Comparison of ENCODE assay signal across 20 cellular contexts in genomic region chr14:31487891-31488290, GRCh38. TPM values are rescaled to one million over a fixed set of nuclear protein-coding genes. Genes with fewer than 3 reads are reported as not detected.
DNase-seq lines count a peak whose midpoint lies in the region; ATAC-seq and TF ChIP-seq lines count a peak whose summit lies in the region.
"Had no signal": no experiment of that assay in that cellular context is flagged by ENCODE, and none has a peak within 500 bp of the region (broad histone marks: within the 10 kb centered on the region; RNA-seq: fewer than 3 reads in every experiment).

TSS of gene GPR33 (minus strand) at chr14:31488039. CDS start at chr14:31483965, 4,074 bp downstream.

- H3K4me3 ChIP-seq in OCI-LY7 (ENCODE audit: low read depth, low read length, poor library complexity, severe bottlenecking) (no peak within 1 kb of the TSS), heart right ventricle (no peak within 1 kb of the TSS)
- H3K4me3 ChIP-seq: MG63 had no signal

- CTCF ChIA-PET in OCI-LY7 (lab: Charles Lee; ENCODE audit: unreplicated experiment) = no interaction called here

- H3K9me2 ChIP-seq in OCI-LY7 (ENCODE audit: insufficient read depth, low read length) = no peaks in the 10 kb centered on the region

- 67 to 79% methylated on average over 1 of the region's 1 CpG for WGBS in heart right ventricle, 2 donors

- H3K27ac Mint-ChIP-seq in stimulated activated naive CD8-positive, alpha-beta T cell treated with anti-CD3 and anti-CD28 coated beads, Interleukin-15, amount 100 ng/mL, for 72 hours = peak within 1 kb of the TSS; percentile 12 to 85
- H3K27ac Mint-ChIP-seq in naive B cell = peak within 1 kb of the TSS in 4 of 6 donors; percentile 8 to 68 (median 58)
- H3K27ac Mint-ChIP-seq: HFFc6 had no signal

- no peaks in the 10 kb centered on the region for H4K20me1 ChIP-seq in OCI-LY7 (ENCODE audit: insufficient read depth, low read length)

- H3K36me3 ChIP-seq in OCI-LY7 (ENCODE audit: insufficient read depth, low read length) = no peaks in the 10 kb centered on the region
- H3K36me3 ChIP-seq in heart right ventricle = no peaks in the 10 kb centered on the region
- H3K36me3 ChIP-seq: MG63 had no signal

- H3K36me3 Mint-ChIP-seq in naive B cell = no peaks in the 10 kb centered on the region
- H3K36me3 Mint-ChIP-seq: CD4-positive, CD25-positive, alpha-beta regulatory T cell had no signal

- no peak for ATAC-seq in stimulated activated naive CD8-positive, alpha-beta T cell treated with anti-CD3 and anti-CD28 coated beads, Interleukin-15, amount 100 ng/mL, for 72 hours
- no peak for ATAC-seq in stimulated activated naive CD8-positive, alpha-beta T cell treated with anti-CD3 and anti-CD28 coated beads, Interleukin-15, Interleukin-2, amounts not matched to agents 100 U/mL and 50 U/mL, for 24 hours
- peak; percentile 43 for ATAC-seq in naive B cell (ENCODE audit: low read depth in 2 of 2)
- no peak for ATAC-seq in HG03175 (IDR thresholded peaks at IDR 0.05; ENCODE audit: unreplicated experiment)
- no peak for ATAC-seq in heart right ventricle
- ATAC-seq: HepG2, SK-N-SH treated with all-trans-retinoic acid at 6 μM for 48 hours had no signal

- BruUV-seq in OCI-LY7 (replicated peaks; lab: Mats Ljungman, UMichigan) = no TSS peak

- no peaks in the 10 kb centered on the region for H3K27me3 ChIP-seq in heart right ventricle
- H3K27me3 ChIP-seq: MG63 had no signal

- H2AFZ ChIP-seq in OCI-LY7 (ENCODE audit: low read length) = peak within 1 kb of the TSS; percentile 22; the same call in 1 of the 2 replicates

- no peak within 1 kb of the TSS for H3K4me3 Mint-ChIP-seq in stimulated activated naive CD8-positive, alpha-beta T cell treated with anti-CD3 and anti-CD28 coated beads, Interleukin-15, amount 100 ng/mL, for 72 hours
- peak within 1 kb of the TSS in 5 of 8 donors; percentile 2 to 86 (median 21) for H3K4me3 Mint-ChIP-seq in naive B cell
- H3K4me3 Mint-ChIP-seq: CD4-positive, CD25-positive, alpha-beta regulatory T cell; HFFc6 had no signal

- H3K4me1 ChIP-seq in OCI-LY7 (ENCODE audit: insufficient read depth, low read length, poor library complexity, severe bottlenecking) (peaks cover 44% of the 10 kb centered on the region), heart right ventricle (peaks cover 0 to 23% (median 0%) of the 10 kb centered on the region in 9 donors)

- no peak within 1 kb of the TSS for H3K4me2 ChIP-seq in OCI-LY7 (ENCODE audit: low read length)

- H3K9me3 ChIP-seq in OCI-LY7 (ENCODE audit: low read length) (no peaks in the 10 kb centered on the region), heart right ventricle (peaks cover 0 to 3% (median 0%) of the 10 kb centered on the region in 11 donors)
- H3K9me3 ChIP-seq: MG63 had no signal

- TF ChIP-seq CTCF in OCI-LY7 (conservative IDR thresholded peaks at IDR 0.05; ENCODE audit: low read length) = no peak
- TF ChIP-seq CTCF in heart right ventricle (IDR thresholded peaks at IDR 0.05) = no peak

- no peaks in the 10 kb centered on the region for H3K4me1 Mint-ChIP-seq in stimulated activated naive CD8-positive, alpha-beta T cell treated with anti-CD3 and anti-CD28 coated beads, Interleukin-15, amount 100 ng/mL, for 72 hours
- peaks cover 42 to 61% (median 49%) of the 10 kb centered on the region in 3 donors for H3K4me1 Mint-ChIP-seq in naive B cell
- H3K4me1 Mint-ChIP-seq: CD4-positive, CD25-positive, alpha-beta regulatory T cell had no signal

- no peak for DNase-seq in stimulated activated naive CD8-positive, alpha-beta T cell treated with anti-CD3 and anti-CD28 coated beads, Interleukin-15, amount 100 ng/mL, for 72 hours
- DNase-seq in stimulated activated naive CD8-positive, alpha-beta T cell treated with anti-CD3 and anti-CD28 coated beads, Interleukin-15, Interleukin-2, amounts not matched to agents 100 U/mL and 50 U/mL, for 24 hours = no peak
- no peak for DNase-seq in OCI-LY7 (ENCODE audit: low spot score)
- DNase-seq in naive B cell = peak; percentile 18
- no peak for DNase-seq in activated gamma-delta T cell (lab: John Stamatoyannopoulos, UW)
- no peak for DNase-seq in C1 segment of cervical spinal cord (lab: John Stamatoyannopoulos, UW)
- DNase-seq in heart right ventricle = no peak
- DNase-seq: 8988T; CD4-positive, CD25-positive, alpha-beta regulatory T cell; DND-41; GF-D8; HFFc6; MG63; NCI-H1417 treated with DMSO at 0.1 percent for 48 hours; NCI-H2081; NCI-H510A treated with DMSO at 0.1 percent for 48 hours had no signal

- H3K27me3 Mint-ChIP-seq in stimulated activated naive CD8-positive, alpha-beta T cell treated with anti-CD3 and anti-CD28 coated beads, Interleukin-15, amount 100 ng/mL, for 72 hours = peaks cover 9% of the 10 kb centered on the region
- H3K27me3 Mint-ChIP-seq in naive B cell = no peaks in the 10 kb centered on the region

- POLR2A ChIA-PET in OCI-LY7 (lab: Charles Lee) = interaction anchor here (1.4 kb wide), 1 partner anchor 30 kb away, joined by 5 read pairs; the partner anchor contains the start of gene DTD2

- H3K9me3 Mint-ChIP-seq in stimulated activated naive CD8-positive, alpha-beta T cell treated with anti-CD3 and anti-CD28 coated beads, Interleukin-15, amount 100 ng/mL, for 72 hours = no peaks in the 10 kb centered on the region
- peaks cover 0 to 4% (median 0%) of the 10 kb centered on the region in 7 donors for H3K9me3 Mint-ChIP-seq in naive B cell
- H3K9me3 Mint-ChIP-seq: HFFc6 had no signal

- H3K27ac ChIP-seq in OCI-LY7 (ENCODE audit: low read depth, low read length, poor library complexity, severe bottlenecking) (no peak within 1 kb of the TSS), heart right ventricle (peak within 1 kb of the TSS in 1 of 10 donors; percentile 58)

- intact Hi-C loops in OCI-LY7 (cut with micrococcal nuclease; ENCODE audit: unreplicated experiment) = no loop called here
- intact Hi-C loops in heart right ventricle (cut with DNase I) = no loop called here

- H3K79me2 ChIP-seq in OCI-LY7 (ENCODE audit: insufficient read depth, low read depth, low read length) = no peaks in the 10 kb centered on the region

RNA-seq across cellular contexts. Expression of gene GPR33, which starts in this region (rescaled TPM):
- not detected in 2 replicates for total RNA-seq in OCI-LY7 (2014; rRNA removed; shearing (Covaris generic))
- not detected in 2 replicates for total RNA-seq in OCI-LY7 (2022)
- not detected for polyA plus RNA-seq in naive B cell (ENCODE audit: low read depth in 6 of 6)
- not detected for total RNA-seq in heart right ventricle
- not detected for polyA plus RNA-seq in heart right ventricle
- total RNA-seq: CD4-positive, CD25-positive, alpha-beta regulatory T cell; H4; HepG2; HFFc6 had no signal
- polyA plus RNA-seq: CD4-positive, CD25-positive, alpha-beta regulatory T cell; HepG2 had no signal

Comparison
In these comparisons a context has a peak if more than half of its experiments do, and no peak if none do; other contexts are left out.
1. Peak in DNase-seq and ATAC-seq in naive B cell; RNA of the gene not detected or under 1 TPM.
2. H3K4me3 Mint-ChIP-seq: peak in naive B cell (5 of 8); none in stimulated activated naive CD8-positive, alpha-beta T cell treated with anti-CD3 and anti-CD28 coated beads, Interleukin-15, amount 100 ng/mL, for 72 hours (0 of 2).